In genomic region chr3:194686816-194687637, GRCh38 we compare ENCODE assay signal across 9 cellular contexts. TPM values are rescaled to one million over a fixed set of nuclear protein-coding genes. Genes with fewer than 3 reads are reported as not detected.
DNase-seq lines count a peak whose midpoint lies in the region; ATAC-seq, FAIRE-seq and TF ChIP-seq lines count a peak whose summit lies in the region.
"Had no signal": no experiment of that assay in that cellular context is flagged by ENCODE, and none has a peak within 500 bp of the region (broad histone marks: within the 10 kb centered on the region; RNA-seq: fewer than 3 reads in every experiment).

No MANE protein-coding gene starts in this region.

- H3K9me3 ChIP-seq in A673 (ENCODE audit: low read depth, low read length, poor library complexity, severe bottlenecking) (no peaks in the 10 kb centered on the region), kidney (ENCODE audit: control insufficient read depth in 1 of 2, low read length in 2 of 2) (no peaks in the 10 kb centered on the region)

- TF ChIP-seq CTCF in A673 (conservative IDR thresholded peaks at IDR 0.05; ENCODE audit: low read depth, low read length) = no peak
- no peak for TF ChIP-seq CTCF in kidney (IDR thresholded peaks at IDR 0.05; ENCODE audit: borderline replicate concordance, extremely low read depth, insufficient read depth)

- BruUV-seq in A673 (replicated peaks; lab: Mats Ljungman, UMichigan) = no TSS peak

- H3K36me3 ChIP-seq in A673 (ENCODE audit: insufficient read depth, low read length, poor library complexity, severe bottlenecking) (peaks cover 8% of the 10 kb centered on the region), kidney (ENCODE audit: control insufficient read depth in 1 of 2, insufficient read depth in 2 of 2, low read length in 2 of 2) (no peaks in the 10 kb centered on the region)

- POLR2A ChIA-PET in A673 (lab: Charles Lee; ENCODE audit: low non-redundant PET) = interaction anchor here (0.6 to 0.9 kb wide), 2 partner anchors 132 to 184 kb away, joined by 3 to 5 read pairs; no protein-coding TSS in a partner anchor
- POLR2A ChIA-PET in HEK293T (lab: Yijun Ruan, JAX) = interaction anchor here (0.8 to 1.7 kb wide), 5 partner anchors 15 to 583 kb away, joined by 3 to 4 read pairs (median 4); partner anchors contain the start of gene LSG1

- CTCF ChIA-PET in A673 (lab: Charles Lee) (interaction anchor here (0.6 to 1.9 kb wide), 9 partner anchors 12 to 583 kb away, joined by 3 to 5 read pairs (median 3); partner anchors contain the start of gene LSG1), HEK293T (lab: Yijun Ruan, JAX) (interaction anchor here (0.7 kb wide), 1 partner anchor 1388 kb away, joined by 3 read pairs; no protein-coding TSS in a partner anchor)

- H3K4me3 ChIP-seq in A673 (ENCODE audit: low read depth, low read length, poor library complexity, severe bottlenecking) (peak overlapping the region; percentile 76), kidney (ENCODE audit: low read length in 2 of 2) (peak overlapping the region; percentile 64 to 72)

- ATAC-seq in HG02623 (IDR thresholded peaks at IDR 0.05; ENCODE audit: unreplicated experiment) = no peak

- H3K4me1 ChIP-seq in A673 (ENCODE audit: insufficient read depth, low read length, poor library complexity, severe bottlenecking) = peaks cover 44% of the 10 kb centered on the region
- H3K4me1 ChIP-seq in kidney (ENCODE audit: control insufficient read depth in 1 of 2, insufficient read depth in 1 of 2, low read depth in 1 of 2, low read length in 2 of 2) = peaks cover 4 to 24% of the 10 kb centered on the region in 2 donors

- peak overlapping the region; percentile 62 for H3K27ac ChIP-seq in A673 (ENCODE audit: low read depth, low read length, poor library complexity, severe bottlenecking)
- peak overlapping the region; percentile 2 to 25 for H3K27ac ChIP-seq in kidney (ENCODE audit: low read depth in 2 of 2, low read length in 2 of 2)

- peak overlapping the region in 1 of 2 donors; percentile 33 for H3K9ac ChIP-seq in kidney (ENCODE audit: low read length in 2 of 2)

- no peaks in the 10 kb centered on the region for H3K27me3 ChIP-seq in A673 (replicated peaks; ENCODE audit: insufficient read depth, low read depth, low read length, poor library complexity)

- intact Hi-C loops in A673 (cut with micrococcal nuclease; ENCODE audit: unreplicated experiment) = loop anchor here (1.0 to 10.0 kb wide), 4 partner anchors 185 to 758 kb away; partner anchors contain the start of gene ACAP2
- intact Hi-C loops in kidney (cut with DNase I) = loop anchor here (5.0 to 10.0 kb wide), 2 partner anchors 418 to 570 kb away; no protein-coding TSS in a partner anchor

- DNase-seq in A673 (ENCODE audit: low spot score) (peak; percentile 80), GM12891 (ENCODE audit: insufficient read length, low spot score) (no peak), SK-N-DZ (ENCODE audit: low spot score) (peak; percentile 61), kidney (peak; percentile 85), HEK293T (ENCODE audit: extremely low spot score) (no peak)
- DNase-seq in central memory CD4-positive, alpha-beta T cell = peak; percentile 15
- peak; percentile 38 for DNase-seq in stimulated activated CD4-positive, alpha-beta T cell treated with anti-CD3 and anti-CD28 coated beads, Interleukin-4, amount 100 ng/mL, for 1 hour

- TF ChIP-seq POLR2A in GM12891 (IDR thresholded peaks at IDR 0.05; ENCODE audit: low read depth, low read length) = no peak

- FAIRE-seq in GM12891 (lab: Jason Lieb, UNC) = peak; percentile 13
- no peak for FAIRE-seq in kidney (lab: Jason Lieb, UNC)
- FAIRE-seq: endometrium had no signal

TF ChIP-seq in GM12891, 5 proteins besides CTCF, POLR2A, EP300 and RAD21:
- TF ChIP-seq POLR2AphosphoS5 (IDR thresholded peaks at IDR 0.05; ENCODE audit: low read depth, low read length) (no peak), TAF1 (IDR thresholded peaks at IDR 0.05; ENCODE audit: low read depth, low read length) (no peak), POU2F2 (IDR thresholded peaks at IDR 0.05; ENCODE audit: low read depth, low read length) (no peak), SPI1 (IDR thresholded peaks at IDR 0.05; ENCODE audit: low read depth, low read length) (no peak), PAX5 (IDR thresholded peaks at IDR 0.05; ENCODE audit: insufficient read depth, low read length, severe bottlenecking) (no peak)

TF ChIP-seq in HEK293T, 16 proteins besides CTCF, POLR2A, EP300 and RAD21:
- no peak for TF ChIP-seq L3MBTL2 (conservative IDR thresholded peaks at IDR 0.05)
- TF ChIP-seq ARNT (IDR thresholded peaks at IDR 0.05) = no peak
- no peak for TF ChIP-seq FOXK2 (IDR thresholded peaks at IDR 0.05)
- no peak for TF ChIP-seq FOXM1 (IDR thresholded peaks at IDR 0.05; ENCODE audit: borderline replicate concordance)
- TF ChIP-seq TARDBP (IDR thresholded peaks at IDR 0.05) = no peak
- TF ChIP-seq PKNOX1 (IDR thresholded peaks at IDR 0.05) = no peak
- no peak for TF ChIP-seq NFRKB (IDR thresholded peaks at IDR 0.05)
- TF ChIP-seq SP1 (IDR thresholded peaks at IDR 0.05) = no peak
- TF ChIP-seq ZNF384 (IDR thresholded peaks at IDR 0.05) = no peak
- TF ChIP-seq FOXA1 (IDR thresholded peaks at IDR 0.05) = no peak
- no peak for TF ChIP-seq ELF4 (IDR thresholded peaks at IDR 0.05)
- no peak for TF ChIP-seq CTBP1 (IDR thresholded peaks at IDR 0.05; ENCODE audit: borderline replicate concordance)
- no peak for TF ChIP-seq HDGF (IDR thresholded peaks at IDR 0.05; ENCODE audit: borderline replicate concordance)
- TF ChIP-seq LEF1 (IDR thresholded peaks at IDR 0.05; ENCODE audit: borderline replicate concordance) = no peak
- no peak for TF ChIP-seq BHLHE40 (IDR thresholded peaks at IDR 0.05; ENCODE audit: borderline replicate concordance)
- TF ChIP-seq SUZ12 (IDR thresholded peaks at IDR 0.05) = no peak

RNA-seq across cellular contexts. Expression of gene FAM43A, which starts 1.3 kb away (rescaled TPM):
- total RNA-seq in A673 (2021) = 29.7 and 38.7 TPM in 2 replicates
- 4.6 TPM for polyA plus RNA-seq in GM12891 (2012; ENCODE audit: low read depth, missing spikeins)
- 0.48 and 1.1 TPM in 2 replicates for polyA plus RNA-seq in SK-N-DZ (2014; cell fraction: cytosol; rRNA removed)
- polyA plus RNA-seq in SK-N-DZ (2014; cell fraction: nucleus; rRNA removed) = 1.2 and 2.2 TPM in 2 replicates
- total RNA-seq in kidney = 11.4 TPM
- polyA plus RNA-seq in kidney (ENCODE audit: insufficient read depth, low read depth, low replicate concordance) = 5.0 TPM

RNA-seq across cellular contexts. Expression of gene LSG1, which starts 15.0 kb away (rescaled TPM):
- total RNA-seq in A673 (2021) (64.0 and 81.3 TPM in 2 replicates), kidney (33.3 TPM)
- polyA plus RNA-seq in GM12891 (2012; ENCODE audit: low read depth, missing spikeins) = 21.1 TPM
- polyA plus RNA-seq in SK-N-DZ (2014; cell fraction: cytosol; rRNA removed) = 50.0 and 68.5 TPM in 2 replicates
- 98.1 and 109 TPM in 2 replicates for polyA plus RNA-seq in SK-N-DZ (2014; cell fraction: nucleus; rRNA removed)
- 14.8 TPM for polyA plus RNA-seq in kidney (ENCODE audit: insufficient read depth, low read depth, low replicate concordance)

RNA-seq across cellular contexts. Expression of gene TMEM44, which starts 53.8 kb away (rescaled TPM):
- total RNA-seq in A673 (2021) (20.9 and 23.1 TPM in 2 replicates), kidney (15.7 TPM)
- polyA plus RNA-seq in GM12891 (2012; ENCODE audit: low read depth, missing spikeins) = 5.9 TPM
- 11.8 and 21.0 TPM in 2 replicates for polyA plus RNA-seq in SK-N-DZ (2014; cell fraction: cytosol; rRNA removed)
- 42.9 and 51.7 TPM in 2 replicates for polyA plus RNA-seq in SK-N-DZ (2014; cell fraction: nucleus; rRNA removed)
- 7.0 TPM for polyA plus RNA-seq in kidney (ENCODE audit: insufficient read depth, low read depth, low replicate concordance)

Comparison
In these comparisons a context has a peak if more than half of its experiments do, and no peak if none do; other contexts are left out.
1. DNase-seq: peak in A673 (single experiment), SK-N-DZ (single experiment), central memory CD4-positive, alpha-beta T cell (single experiment), kidney (single experiment) and stimulated activated CD4-positive, alpha-beta T cell treated with anti-CD3 and anti-CD28 coated beads, Interleukin-4, amount 100 ng/mL, for 1 hour (single experiment); none in GM12891 (single experiment) and HEK293T (single experiment).